11 cellular contexts compared by ENCODE assay signal in the genomic region with DNA sequence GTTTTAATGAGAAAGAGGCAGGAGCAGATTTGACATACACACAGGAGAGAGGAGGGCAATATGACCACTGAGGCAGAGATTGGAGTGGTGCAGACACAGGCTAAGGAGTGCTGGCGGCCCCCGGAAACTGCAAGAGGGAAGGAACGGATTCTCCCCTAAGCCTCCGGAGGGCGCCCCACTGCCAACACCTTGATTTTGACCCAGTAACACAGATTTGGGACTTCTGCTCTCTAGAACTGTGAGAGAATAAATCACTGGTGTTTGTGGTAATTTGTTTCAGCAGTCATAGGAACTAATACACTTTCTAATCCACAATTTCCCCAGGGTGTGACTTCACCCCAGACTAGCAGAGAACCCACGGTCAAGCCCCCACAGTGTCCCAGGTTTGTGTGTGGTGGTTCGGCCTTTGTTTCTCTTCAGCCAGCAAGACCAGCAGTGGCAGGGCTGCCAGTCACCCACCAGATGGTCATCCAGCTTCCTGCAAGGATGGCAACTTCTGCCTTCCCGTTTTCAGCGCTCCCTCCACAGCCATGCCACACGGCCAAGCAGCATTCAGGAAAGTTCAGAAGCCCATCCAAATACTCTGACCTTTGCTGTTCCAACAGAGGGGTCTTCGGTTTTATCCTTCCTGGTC. TPM values are rescaled to one million over a fixed set of nuclear protein-coding genes. Genes with fewer than 3 reads are reported as not detected.
A peak's percentile ranks its signal among the peaks of the same experiment; 100 is the strongest.
DNase-seq lines count a peak whose midpoint lies in the region; ATAC-seq, FAIRE-seq and TF ChIP-seq lines count a peak whose summit lies in the region.
"Had no signal": no experiment of that assay in that cellular context is flagged by ENCODE, and none has a peak within 500 bp of the region (broad histone marks: within the 10 kb centered on the region; RNA-seq: fewer than 3 reads in every experiment).

No MANE protein-coding gene starts in this region.

- H3K4me1 Mint-ChIP-seq in WTC11: no peaks in the 10 kb centered on the region

- CTCF ChIA-PET in HEK293T (lab: Yijun Ruan, JAX) (interaction anchor here (1.2 to 1.9 kb wide), 2 partner anchors 9 to 13 kb away, joined by 3 to 9 read pairs; no protein-coding TSS in a partner anchor), WTC11 (lab: Charles Lee) (interaction anchor here (0.7 kb wide), 1 partner anchor 36 kb away, joined by 3 read pairs; no protein-coding TSS in a partner anchor)

- no peak for TF ChIP-seq CTCF in WTC11 (IDR thresholded peaks at IDR 0.05)
- TF ChIP-seq CTCF in keratinocyte (optimal IDR thresholded peaks at IDR 0.05 in 1 of 3, IDR thresholded peaks at IDR 0.05 in 1 of 3, conservative IDR thresholded peaks at IDR 0.05 in 1 of 3; ENCODE audit: extremely low read depth in 1 of 3, insufficient read depth in 2 of 3, low read length in 3 of 3): peak in 2 of 3 experiments; percentile 14 to 23

- H3K4me3 ChIP-seq in keratinocyte (ENCODE audit: control insufficient read depth in 2 of 3, extremely low read depth in 1 of 3, insufficient read depth in 2 of 3, low read depth in 1 of 3, low read length in 3 of 3): no peak overlapping the region

- POLR2A ChIA-PET in HEK293T (lab: Yijun Ruan, JAX) (no interaction called here), WTC11 (lab: Charles Lee) (no interaction called here)

- no peaks in the 10 kb centered on the region for H4K20me1 ChIP-seq in keratinocyte (ENCODE audit: control insufficient read depth, extremely low read depth, insufficient read depth, low read length)

- H3K36me3 ChIP-seq in keratinocyte (ENCODE audit: control insufficient read depth in 2 of 2, extremely low read depth in 1 of 2, insufficient read depth in 2 of 2, low read length in 2 of 2): no peaks in the 10 kb centered on the region

- H3K9ac ChIP-seq in keratinocyte (ENCODE audit: control insufficient read depth, extremely low read depth, insufficient read depth, low read length): no peak overlapping the region

- peaks cover 4% of the 10 kb centered on the region for H3K9me3 Mint-ChIP-seq in WTC11

- H3K36me3 Mint-ChIP-seq in WTC11: no peaks in the 10 kb centered on the region

- H2AFZ ChIP-seq in keratinocyte (ENCODE audit: control insufficient read depth, low read length): no peak overlapping the region

- no peaks in the 10 kb centered on the region for H3K4me1 ChIP-seq in keratinocyte (ENCODE audit: control insufficient read depth, extremely low read depth, insufficient read depth, low read length)

- H3K4me3 Mint-ChIP-seq in WTC11: no peak overlapping the region

- H3K9me3 ChIP-seq in keratinocyte (ENCODE audit: control insufficient read depth, low read depth, low read length): no peaks in the 10 kb centered on the region

- H3K27me3 Mint-ChIP-seq in WTC11 (ENCODE audit: low read depth): no peaks in the 10 kb centered on the region

- H3K27me3 ChIP-seq in keratinocyte (ENCODE audit: control insufficient read depth, extremely low read depth, insufficient read depth, low read length): no peaks in the 10 kb centered on the region

- no peak overlapping the region for H3K4me2 ChIP-seq in keratinocyte (ENCODE audit: control insufficient read depth, extremely low read depth, insufficient read depth, low read depth, low read length)

- intact Hi-C loops in sciatic nerve (cut with DNase I): no loop called here

- ATAC-seq in WTC11 (peak; percentile 88), sciatic nerve (no peak), HG03457 (IDR thresholded peaks at IDR 0.05; ENCODE audit: unreplicated experiment) (no peak)

- no peak for FAIRE-seq in keratinocyte (lab: Jason Lieb, UNC)

- no peaks in the 10 kb centered on the region for H3K9me1 ChIP-seq in keratinocyte (ENCODE audit: control insufficient read depth, extremely low read depth, insufficient read depth, low read length)

- H3K27ac Mint-ChIP-seq in WTC11: no peak overlapping the region

- no peak overlapping the region for H3K27ac ChIP-seq in keratinocyte (ENCODE audit: control insufficient read depth, insufficient read depth, low read length)
- H3K27ac ChIP-seq: epithelial cell of prostate had no signal

- dilution Hi-C loops in keratinocyte (cut with MboI; ENCODE audit: extremely low pct_ligation_motif_present, low sequenced_read_pairs): no loop called here

- H3K79me2 ChIP-seq in keratinocyte (ENCODE audit: control insufficient read depth, insufficient read depth, low read length): no peaks in the 10 kb centered on the region

- peak; percentile 19 for DNase-seq in ELF-1 (ENCODE audit: low read depth, low spot score)
- peak; percentile 50 for DNase-seq in HEK293T (ENCODE audit: extremely low spot score)
- peak; percentile 65 for DNase-seq in WTC11 (ENCODE audit: low spot score)
- no peak for DNase-seq in keratinocyte (ENCODE audit: low read depth, low spot score)
- no peak for DNase-seq in superior temporal gyrus (ENCODE audit: extremely low spot score)
- no peak for DNase-seq in sciatic nerve (ENCODE audit: low spot score)
- DNase-seq: central memory CD4-positive, alpha-beta T cell; DMS79; NCI-H524 treated with DMSO at 0.1 percent for 48 hours had no signal

TF ChIP-seq in HEK293T, 16 proteins besides CTCF, POLR2A, EP300 and RAD21:
- TF ChIP-seq CTBP1 (IDR thresholded peaks at IDR 0.05; ENCODE audit: borderline replicate concordance): no peak
- no peak for TF ChIP-seq TARDBP (IDR thresholded peaks at IDR 0.05)
- TF ChIP-seq FOXA1 (IDR thresholded peaks at IDR 0.05): no peak
- TF ChIP-seq NFRKB (IDR thresholded peaks at IDR 0.05): no peak
- no peak for TF ChIP-seq FOXM1 (IDR thresholded peaks at IDR 0.05; ENCODE audit: borderline replicate concordance)
- no peak for TF ChIP-seq L3MBTL2 (conservative IDR thresholded peaks at IDR 0.05)
- TF ChIP-seq ARNT (IDR thresholded peaks at IDR 0.05): no peak
- no peak for TF ChIP-seq ELF4 (IDR thresholded peaks at IDR 0.05)
- TF ChIP-seq, protein P1, sequence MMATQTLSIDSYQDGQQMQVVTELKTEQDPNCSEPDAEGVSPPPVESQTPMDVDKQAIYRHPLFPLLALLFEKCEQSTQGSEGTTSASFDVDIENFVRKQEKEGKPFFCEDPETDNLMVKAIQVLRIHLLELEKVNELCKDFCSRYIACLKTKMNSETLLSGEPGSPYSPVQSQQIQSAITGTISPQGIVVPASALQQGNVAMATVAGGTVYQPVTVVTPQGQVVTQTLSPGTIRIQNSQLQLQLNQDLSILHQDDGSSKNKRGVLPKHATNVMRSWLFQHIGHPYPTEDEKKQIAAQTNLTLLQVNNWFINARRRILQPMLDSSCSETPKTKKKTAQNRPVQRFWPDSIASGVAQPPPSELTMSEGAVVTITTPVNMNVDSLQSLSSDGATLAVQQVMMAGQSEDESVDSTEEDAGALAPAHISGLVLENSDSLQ (IDR thresholded peaks at IDR 0.05): no peak
- no peak for TF ChIP-seq LEF1 (IDR thresholded peaks at IDR 0.05; ENCODE audit: borderline replicate concordance)
- no peak for TF ChIP-seq SUZ12 (IDR thresholded peaks at IDR 0.05)
- TF ChIP-seq BHLHE40 (IDR thresholded peaks at IDR 0.05; ENCODE audit: borderline replicate concordance): no peak
- no peak for TF ChIP-seq SP1 (IDR thresholded peaks at IDR 0.05)
- no peak for TF ChIP-seq ZNF384 (IDR thresholded peaks at IDR 0.05)
- TF ChIP-seq FOXK2 (IDR thresholded peaks at IDR 0.05): no peak
- TF ChIP-seq HDGF (IDR thresholded peaks at IDR 0.05; ENCODE audit: borderline replicate concordance): no peak

TF ChIP-seq in WTC11, 78 proteins besides CTCF, POLR2A, EP300 and RAD21 (continues in another document):
- TF ChIP-seq, protein P2, sequence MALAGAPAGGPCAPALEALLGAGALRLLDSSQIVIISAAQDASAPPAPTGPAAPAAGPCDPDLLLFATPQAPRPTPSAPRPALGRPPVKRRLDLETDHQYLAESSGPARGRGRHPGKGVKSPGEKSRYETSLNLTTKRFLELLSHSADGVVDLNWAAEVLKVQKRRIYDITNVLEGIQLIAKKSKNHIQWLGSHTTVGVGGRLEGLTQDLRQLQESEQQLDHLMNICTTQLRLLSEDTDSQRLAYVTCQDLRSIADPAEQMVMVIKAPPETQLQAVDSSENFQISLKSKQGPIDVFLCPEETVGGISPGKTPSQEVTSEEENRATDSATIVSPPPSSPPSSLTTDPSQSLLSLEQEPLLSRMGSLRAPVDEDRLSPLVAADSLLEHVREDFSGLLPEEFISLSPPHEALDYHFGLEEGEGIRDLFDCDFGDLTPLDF (CRISPR knock-in tag; IDR thresholded peaks at IDR 0.05): no peak
- TF ChIP-seq ZNF263 (CRISPR knock-in tag; IDR thresholded peaks at IDR 0.05; ENCODE audit: low read depth) (no peak), HMGA2 (CRISPR knock-in tag; IDR thresholded peaks at IDR 0.05) (no peak), FOXJ3 (CRISPR knock-in tag; IDR thresholded peaks at IDR 0.05; ENCODE audit: borderline replicate concordance) (no peak), ZNF317 (CRISPR knock-in tag; IDR thresholded peaks at IDR 0.05; ENCODE audit: borderline replicate concordance, low read depth) (no peak), ZNF671 (CRISPR knock-in tag; IDR thresholded peaks at IDR 0.05) (no peak), ETV6 (CRISPR knock-in tag; IDR thresholded peaks at IDR 0.05) (no peak), ELF4 (CRISPR knock-in tag; IDR thresholded peaks at IDR 0.05; ENCODE audit: low read depth) (no peak), GRHL2 (CRISPR knock-in tag; IDR thresholded peaks at IDR 0.05; ENCODE audit: insufficient replicate concordance, severe bottlenecking) (no peak), GTF2I (CRISPR knock-in tag; conservative IDR thresholded peaks at IDR 0.05) (no peak)
- TF ChIP-seq, protein P3, sequence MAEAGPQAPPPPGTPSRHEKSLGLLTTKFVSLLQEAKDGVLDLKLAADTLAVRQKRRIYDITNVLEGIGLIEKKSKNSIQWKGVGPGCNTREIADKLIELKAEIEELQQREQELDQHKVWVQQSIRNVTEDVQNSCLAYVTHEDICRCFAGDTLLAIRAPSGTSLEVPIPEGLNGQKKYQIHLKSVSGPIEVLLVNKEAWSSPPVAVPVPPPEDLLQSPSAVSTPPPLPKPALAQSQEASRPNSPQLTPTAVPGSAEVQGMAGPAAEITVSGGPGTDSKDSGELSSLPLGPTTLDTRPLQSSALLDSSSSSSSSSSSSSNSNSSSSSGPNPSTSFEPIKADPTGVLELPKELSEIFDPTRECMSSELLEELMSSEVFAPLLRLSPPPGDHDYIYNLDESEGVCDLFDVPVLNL (CRISPR knock-in tag; IDR thresholded peaks at IDR 0.05; ENCODE audit: borderline replicate concordance, low read depth): no peak

RNA-seq across cellular contexts. Expression of a gene that starts 23.6 kb away (rescaled TPM):
- total RNA-seq in WTC11 (2021) (84.9 to 101 TPM (median 93.4 TPM) in 3 replicates), sciatic nerve (150 TPM)
- 181 to 210 TPM (median 193 TPM) in 3 replicates for polyA plus RNA-seq in keratinocyte
- polyA plus RNA-seq in keratinocyte (2011; ENCODE audit: low read depth): 43.6 TPM
- 163 and 250 TPM in 2 replicates for polyA plus RNA-seq in keratinocyte (2011; cell fraction: cytosol; rRNA removed)
- 254 and 268 TPM in 2 replicates for polyA plus RNA-seq in keratinocyte (2011; cell fraction: nucleus; rRNA removed)
- polyA plus RNA-seq in keratinocyte (2012; ENCODE audit: low replicate concordance): 83.8 and 110 TPM in 2 replicates
- 82.2 to 214 TPM (median 212 TPM) in 3 replicates for polyA minus RNA-seq in keratinocyte
- polyA minus RNA-seq in keratinocyte (2011; cell fraction: cytosol; rRNA and poly(A)+ RNA removed): 106 TPM
- 82.9 and 145 TPM in 2 replicates for polyA minus RNA-seq in keratinocyte (2011; cell fraction: nucleus; rRNA and poly(A)+ RNA removed)

Comparison
In these comparisons a context has a peak if more than half of its experiments do, and no peak if none do; other contexts are left out.
1. DNase-seq: peak in ELF-1 (single experiment), HEK293T (single experiment) and WTC11 (single experiment); none in keratinocyte (single experiment), superior temporal gyrus (single experiment) and sciatic nerve (single experiment).